In genomic region chr12:43057561-43057960, GRCh38 we compare ENCODE assay signal across 16 cellular contexts.
DNase-seq lines count a peak whose midpoint lies in the region; ATAC-seq, FAIRE-seq and TF ChIP-seq lines count a peak whose summit lies in the region.
"Had no signal": no experiment of that assay in that cellular context is flagged by ENCODE, and none has a peak within 500 bp of the region (broad histone marks: within the 10 kb centered on the region; RNA-seq: fewer than 3 reads in every experiment).

No MANE protein-coding gene starts in this region.

- ATAC-seq in HG03025 (IDR thresholded peaks at IDR 0.05; ENCODE audit: low FRiP score, unreplicated experiment), result no peak
- no peak for ATAC-seq in GM21423 (IDR thresholded peaks at IDR 0.05; ENCODE audit: unreplicated experiment)
- ATAC-seq in GM21360 (IDR thresholded peaks at IDR 0.05; ENCODE audit: unreplicated experiment), result no peak
- ATAC-seq: CD8-positive, alpha-beta T cell had no signal

- no peak for TF ChIP-seq CTCF in choroid plexus epithelial cell (conservative IDR thresholded peaks at IDR 0.05; ENCODE audit: low read depth, low read length)

- H3K4me3 ChIP-seq in choroid plexus epithelial cell (ENCODE audit: low read depth, low read length), result no peak overlapping the region
- H3K4me3 ChIP-seq: Peyer's patch had no signal

- DNase-seq in HS-5 (ENCODE audit: low read depth) (peak; percentile 22), RCC 7860 (ENCODE audit: low spot score) (no peak), choroid plexus epithelial cell (ENCODE audit: low read depth) (peak; percentile 62), SIG-M5 treated with dmso at 0.1 percent for 504 hours (lab: John Stamatoyannopoulos, UW; ENCODE audit: unreplicated experiment) (no peak)
- DNase-seq: ACHN; CD8-positive, alpha-beta T cell; H9; NCI-H2107; NCI-H345; NCI-H748 treated with DMSO at 0.1 percent for 48 hours; Peyer's patch; SHP77 had no signal

- peak; percentile 8 for FAIRE-seq in RCC 7860 (lab: Jason Lieb, UNC)
- FAIRE-seq in islet of Langerhans (lab: Jason Lieb, UNC), result peak; percentile 41

Comparison
In these comparisons a context has a peak if more than half of its experiments do, and no peak if none do; other contexts are left out.
1. DNase-seq: peak in HS-5 (single experiment) and choroid plexus epithelial cell (single experiment); none in RCC 7860 (single experiment) and SIG-M5 treated with dmso at 0.1 percent for 504 hours (single experiment).